10 cellular contexts compared by ENCODE assay signal in genomic region chr6:27144740-27145079, GRCh38.
DNase-seq lines count a peak whose midpoint lies in the region; ATAC-seq and TF ChIP-seq lines count a peak whose summit lies in the region.
"Had no signal": no experiment of that assay in that cellular context is flagged by ENCODE, and none has a peak within 500 bp of the region (broad histone marks: within the 10 kb centered on the region; RNA-seq: fewer than 3 reads in every experiment).

No MANE protein-coding gene starts in this region.

- H3K27me3 ChIP-seq in Panc1 (ENCODE audit: control insufficient read depth, insufficient read depth, low read length) = no peaks in the 10 kb centered on the region
- no peaks in the 10 kb centered on the region for H3K27me3 ChIP-seq in fibroblast of lung (ENCODE audit: control insufficient read depth, insufficient read depth, low read length)
- no peaks in the 10 kb centered on the region for H3K27me3 ChIP-seq in thoracic aorta (replicated peaks; ENCODE audit: insufficient read depth)

- H3K36me3 ChIP-seq in Panc1 (ENCODE audit: control insufficient read depth, insufficient read depth, low read length) = no peaks in the 10 kb centered on the region
- H3K36me3 ChIP-seq in fibroblast of lung (ENCODE audit: control insufficient read depth, insufficient read depth, low read length) = no peaks in the 10 kb centered on the region
- no peaks in the 10 kb centered on the region for H3K36me3 ChIP-seq in thoracic aorta

- H3K27ac Mint-ChIP-seq in activated T-cell treated with anti-CD3 and anti-CD28 coated beads, Interleukin-2, amount 50 U/mL, for 72 hours = peak overlapping the region; percentile 58

- H3K9ac ChIP-seq in fibroblast of lung (ENCODE audit: insufficient read depth, low read length) = no peak overlapping the region

- H3K9me3 Mint-ChIP-seq in activated T-cell treated with anti-CD3 and anti-CD28 coated beads, Interleukin-2, amount 50 U/mL, for 72 hours = no peaks in the 10 kb centered on the region
- H3K9me3 Mint-ChIP-seq: HFFc6 had no signal

- in situ Hi-C loops in Panc1 (cut with HindIII; ENCODE audit: low pct_unique_long_range_greater_than_20kb, low sequenced_read_pairs) = no loop called here

- peaks cover 2% of the 10 kb centered on the region in 2 donors for H3K36me3 Mint-ChIP-seq in activated T-cell treated with anti-CD3 and anti-CD28 coated beads, Interleukin-2, amount 50 U/mL, for 72 hours (ENCODE audit: insufficient read depth in 2 of 2)

- peak overlapping the region; percentile 97 for H3K4me2 ChIP-seq in fibroblast of lung (ENCODE audit: extremely low read depth, insufficient read depth, low read length)

- H3K27ac ChIP-seq in Panc1 (ENCODE audit: low read length) = peak overlapping the region; percentile 97
- no peak overlapping the region for H3K27ac ChIP-seq in fibroblast of lung (ENCODE audit: insufficient read depth, low read length)
- H3K27ac ChIP-seq in thoracic aorta = no peak overlapping the region

- H2AFZ ChIP-seq in fibroblast of lung (ENCODE audit: low read length) = no peak overlapping the region

- no peak for ATAC-seq in activated T-cell treated with anti-CD3 and anti-CD28 coated beads, Interleukin-2, amount 50 U/mL, for 72 hours (replicated peaks in 1 of 2)
- ATAC-seq in Panc1 = no peak
- ATAC-seq in thoracic aorta (ENCODE audit: insufficient number of reproducible peaks, low FRiP score, low read depth) = no peak

- CTCF ChIA-PET in Panc1 (lab: Charles Lee) = interaction anchor here (0.6 to 0.8 kb wide), 2 partner anchors 17 to 485 kb away, joined by 3 read pairs; partner anchors contain the start of gene ZNF322

- H3K27me3 Mint-ChIP-seq in activated T-cell treated with anti-CD3 and anti-CD28 coated beads, Interleukin-2, amount 50 U/mL, for 72 hours (ENCODE audit: low read depth) = no peaks in the 10 kb centered on the region

- no TSS peak for BruUV-seq in Panc1 (replicated peaks; lab: Mats Ljungman, UMichigan)

- peaks cover 2% of the 10 kb centered on the region for H3K79me2 ChIP-seq in fibroblast of lung (ENCODE audit: control insufficient read depth, insufficient read depth, low read length)

- POLR2A ChIA-PET in Panc1 (lab: Charles Lee) = interaction anchor here (0.5 to 3.7 kb wide), 4 partner anchors 12 to 996 kb away, joined by 3 to 88 read pairs (median 6); a partner anchor contains a TSS

- H3K9me3 ChIP-seq in Panc1 (ENCODE audit: control insufficient read depth, insufficient read depth, low read depth, low read length) = no peaks in the 10 kb centered on the region
- H3K9me3 ChIP-seq in fibroblast of lung (ENCODE audit: control insufficient read depth, insufficient read depth, low read depth, low read length) = no peaks in the 10 kb centered on the region
- no peaks in the 10 kb centered on the region for H3K9me3 ChIP-seq in thoracic aorta

- H3K4me3 Mint-ChIP-seq in activated T-cell treated with anti-CD3 and anti-CD28 coated beads, Interleukin-2, amount 50 U/mL, for 72 hours = no peak overlapping the region

- DNase-seq in activated T-cell treated with anti-CD3 and anti-CD28 coated beads, Interleukin-2, amount 50 U/mL, for 72 hours = peak in 1 of 2 donors; percentile 28
- DNase-seq in activated T-cell treated with anti-CD3 and anti-CD28 coated beads, Interleukin-2, amount 50 U/mL, for 48 hours = no peak
- no peak for DNase-seq in Panc1 (ENCODE audit: low read depth, low spot score)
- DNase-seq in fibroblast of lung (ENCODE audit: low read depth in 2 of 2) = no peak
- DNase-seq in thoracic aorta (ENCODE audit: low spot score) = no peak
- no peak for DNase-seq in NCI-H1092 treated with DMSO at 0.1 percent for 48 hours (lab: John Stamatoyannopoulos, UW)
- no peak for DNase-seq in 8988T
- no peak for DNase-seq in activated gamma-delta T cell (lab: John Stamatoyannopoulos, UW)
- DNase-seq: HFFc6; stimulated activated CD4-positive, alpha-beta T cell treated with anti-CD3 and anti-CD28 coated beads, Interleukin-4, amount 100 ng/mL, for 1 hour had no signal

- H3K4me1 ChIP-seq in Panc1 (ENCODE audit: control insufficient read depth, insufficient read depth, low read length) (peaks cover 26% of the 10 kb centered on the region), fibroblast of lung (ENCODE audit: control insufficient read depth, extremely low read depth, insufficient read depth, low read length) (no peaks in the 10 kb centered on the region), thoracic aorta (ENCODE audit: control insufficient read depth in 1 of 2, low read depth in 2 of 2) (peaks cover 17 to 25% of the 10 kb centered on the region in 2 donors)

- H4K20me1 ChIP-seq in fibroblast of lung (ENCODE audit: control insufficient read depth, extremely low read depth, insufficient read depth, low read length) = no peaks in the 10 kb centered on the region

- TF ChIP-seq CTCF in Panc1 (IDR thresholded peaks at IDR 0.05) = no peak
- no peak for TF ChIP-seq CTCF in fibroblast of lung (conservative IDR thresholded peaks at IDR 0.05 in 1 of 2, IDR thresholded peaks at IDR 0.05 in 1 of 2; ENCODE audit: low read depth in 1 of 2, low read length in 2 of 2)
- TF ChIP-seq CTCF in thoracic aorta (IDR thresholded peaks at IDR 0.05) = no peak

- H3K4me3 ChIP-seq in Panc1 (ENCODE audit: low read depth in 2 of 2, low read length in 2 of 2) = peak overlapping the region; percentile 100
- peak overlapping the region in 3 of 4 experiments; percentile 61 to 72 (median 67) for H3K4me3 ChIP-seq in fibroblast of lung (replicated peaks in 1 of 4; ENCODE audit: control extremely low read depth in 1 of 4, insufficient read depth in 1 of 4, low read depth in 3 of 4, low read length in 4 of 4)
- H3K4me3 ChIP-seq in thoracic aorta = peak overlapping the region; percentile 92

- H3K4me1 Mint-ChIP-seq in activated T-cell treated with anti-CD3 and anti-CD28 coated beads, Interleukin-2, amount 50 U/mL, for 72 hours (ENCODE audit: low read depth) = peaks cover 45% of the 10 kb centered on the region

- intact Hi-C loops in Panc1 (cut with micrococcal nuclease; ENCODE audit: unreplicated experiment) = no loop called here
